In genomic region chr19:38021356-38021755, GRCh38 we compare ENCODE assay signal across 20 cellular contexts.
DNase-seq lines count a peak whose midpoint lies in the region; ATAC-seq and TF ChIP-seq lines count a peak whose summit lies in the region.
"Had no signal": no experiment of that assay in that cellular context is flagged by ENCODE, and none has a peak within 500 bp of the region (broad histone marks: within the 10 kb centered on the region; RNA-seq: fewer than 3 reads in every experiment).

No MANE protein-coding gene starts in this region.

- peaks cover 54 to 95% of the 10 kb centered on the region in 2 donors for H3K4me1 Mint-ChIP-seq in stimulated activated naive B cell treated with anti-CD40 and anti-IgM and Interleukin-4, amounts not matched to agents 10 μg/mL and 1 μg/mL and 100 μg/mL, for 72 hours
- peaks cover 2% of the 10 kb centered on the region for H3K4me1 Mint-ChIP-seq in activated T-cell treated with anti-CD3 and anti-CD28 coated beads, Interleukin-2, amount 50 U/mL, for 4 hours (ENCODE audit: low read depth)

- H3K27ac Mint-ChIP-seq in stimulated activated naive B cell treated with anti-CD40 and anti-IgM and Interleukin-4, amounts not matched to agents 10 μg/mL and 1 μg/mL and 100 μg/mL, for 72 hours: peak overlapping the region; percentile 90
- H3K27ac Mint-ChIP-seq: CD8-positive, alpha-beta T cell; T-cell had no signal

- H3K9me1 ChIP-seq in IMR-90 (ENCODE audit: insufficient read depth, low read length): peaks cover 39% of the 10 kb centered on the region

- H3K27ac ChIP-seq in IMR-90 (ENCODE audit: insufficient read depth, low read length): no peak overlapping the region; the same call in 1 of the 2 replicates
- H3K27ac ChIP-seq in trophoblast cell (ENCODE audit: low read depth, low read length): no peak overlapping the region
- H3K27ac ChIP-seq: A549, Peyer's patch, SJCRH30 had no signal

- no peak overlapping the region for H3K9ac ChIP-seq in IMR-90 (ENCODE audit: low read depth, low read length)
- H3K9ac ChIP-seq in trophoblast cell (ENCODE audit: low read length): no peak overlapping the region

- no peak for TF ChIP-seq POLR2A in IMR-90 (IDR thresholded peaks at IDR 0.05; ENCODE audit: low read depth, low read length)

- H2BK5ac ChIP-seq in IMR-90 (ENCODE audit: low read depth, low read length, poor library complexity, severe bottlenecking) (peak overlapping the region; percentile 41), trophoblast cell (ENCODE audit: low read depth, low read length, poor library complexity) (no peak overlapping the region)

- H3K4me3 Mint-ChIP-seq in stimulated activated naive B cell treated with anti-CD40 and anti-IgM and Interleukin-4, amounts not matched to agents 10 μg/mL and 1 μg/mL and 100 μg/mL, for 72 hours: peak overlapping the region in 1 of 2 donors; percentile 50
- no peak overlapping the region for H3K4me3 Mint-ChIP-seq in activated T-cell treated with anti-CD3 and anti-CD28 coated beads, Interleukin-2, amount 50 U/mL, for 4 hours
- H3K4me3 Mint-ChIP-seq: CD8-positive, alpha-beta T cell; H9; T-cell had no signal

- H3K36me3 Mint-ChIP-seq in stimulated activated naive B cell treated with anti-CD40 and anti-IgM and Interleukin-4, amounts not matched to agents 10 μg/mL and 1 μg/mL and 100 μg/mL, for 72 hours: peaks cover 26 to 40% of the 10 kb centered on the region in 2 donors
- peaks cover 2% of the 10 kb centered on the region for H3K36me3 Mint-ChIP-seq in activated T-cell treated with anti-CD3 and anti-CD28 coated beads, Interleukin-2, amount 50 U/mL, for 4 hours (ENCODE audit: insufficient read depth)
- H3K36me3 Mint-ChIP-seq: CD8-positive, alpha-beta T cell had no signal

- no peak for TF ChIP-seq RAD21 in IMR-90 (IDR thresholded peaks at IDR 0.05; ENCODE audit: low read length)

- no peak overlapping the region for H3K56ac ChIP-seq in IMR-90 (ENCODE audit: extremely low read depth, insufficient read depth, low read length)

- H3K79me1 ChIP-seq in IMR-90 (ENCODE audit: low read depth in 1 of 2, low read length in 2 of 2) (peaks cover 41 to 94% of the 10 kb centered on the region in 2 experiments), trophoblast cell (ENCODE audit: low read length) (peaks cover 6% of the 10 kb centered on the region)

- H3K14ac ChIP-seq in IMR-90 (replicated peaks; ENCODE audit: low read depth, low read length) (peak overlapping the region; percentile 83), trophoblast cell (ENCODE audit: low read length) (no peak overlapping the region)

- no peak for TF ChIP-seq CTCF in IMR-90 (conservative IDR thresholded peaks at IDR 0.05; ENCODE audit: low read depth, low read length)
- no peak for TF ChIP-seq CTCF in foreskin fibroblast (IDR thresholded peaks at IDR 0.05; ENCODE audit: low read depth, low read length)

- H4K91ac ChIP-seq in IMR-90 (ENCODE audit: insufficient read depth, low read depth, low read length) (no peak overlapping the region), trophoblast cell (ENCODE audit: low read depth, low read length) (no peak overlapping the region)

- H2AK5ac ChIP-seq in IMR-90 (ENCODE audit: low read depth, low read length) (peak overlapping the region; percentile 36), trophoblast cell (ENCODE audit: low read length) (no peak overlapping the region)

- H2AFZ ChIP-seq in IMR-90 (replicated peaks; ENCODE audit: low read length, poor library complexity) (peak overlapping the region; percentile 18), trophoblast cell (ENCODE audit: insufficient read depth, low read length, poor library complexity) (no peak overlapping the region)

- H3K36me3 ChIP-seq in IMR-90 (ENCODE audit: control insufficient read depth, insufficient read depth, low read length) (no peaks in the 10 kb centered on the region), trophoblast cell (ENCODE audit: control insufficient read depth in 1 of 2, insufficient read depth in 2 of 2, low read length in 2 of 2) (no peaks in the 10 kb centered on the region)
- H3K36me3 ChIP-seq: Peyer's patch, SJCRH30 had no signal

- in situ Hi-C loops in IMR-90 (cut with MboI; ENCODE audit: low sequenced_read_pairs): no loop called here

- H3K79me2 ChIP-seq in trophoblast cell (ENCODE audit: control insufficient read depth, insufficient read depth, low read length, poor library complexity): peaks cover 1% of the 10 kb centered on the region

- H2BK12ac ChIP-seq in trophoblast cell (ENCODE audit: low read length): no peak overlapping the region

- H3K4me2 ChIP-seq in IMR-90 (ENCODE audit: low read depth, low read length) (no peak overlapping the region), trophoblast cell (ENCODE audit: low read length) (no peak overlapping the region)
- H3K4me2 ChIP-seq: A549 had no signal

- H2BK15ac ChIP-seq in IMR-90 (ENCODE audit: low read depth, low read length): no peak overlapping the region

- CTCF ChIA-PET in IMR-90 (lab: Yijun Ruan, JAX): interaction anchor here (0.5 kb wide), 1 partner anchor 46 kb away, joined by 5 read pairs; no protein-coding TSS in a partner anchor

- peak; percentile 40; the same call in 1 of the 2 replicates for ATAC-seq in IMR-90 (ENCODE audit: low read depth)
- ATAC-seq in stimulated activated naive B cell treated with anti-CD40 and anti-IgM and Interleukin-4, amounts not matched to agents 10 μg/mL and 1 μg/mL and 100 μg/mL, for 72 hours (replicated peaks): no peak
- no peak for ATAC-seq in activated T-cell treated with anti-CD3 and anti-CD28 coated beads, Interleukin-2, amount 50 U/mL, for 4 hours
- ATAC-seq: A549; CD8-positive, alpha-beta T cell; T-cell had no signal

- POLR2A ChIA-PET in IMR-90 (lab: Charles Lee; ENCODE audit: unreplicated experiment): no interaction called here

- no peak overlapping the region for H4K12ac ChIP-seq in trophoblast cell (ENCODE audit: low read depth, low read length)

- H3K23ac ChIP-seq in IMR-90 (ENCODE audit: low read depth, low read length) (no peak overlapping the region), trophoblast cell (ENCODE audit: low read length) (no peak overlapping the region)

- H4K8ac ChIP-seq in IMR-90 (ENCODE audit: low read depth in 2 of 2, low read length in 2 of 2) (no peak overlapping the region), trophoblast cell (ENCODE audit: low read depth, low read length) (no peak overlapping the region)

- H3K4ac ChIP-seq in IMR-90 (ENCODE audit: low read depth, low read length) (peak overlapping the region; percentile 46; the same call in 1 of the 2 replicates), trophoblast cell (ENCODE audit: low read depth, low read length) (no peak overlapping the region)

- no peaks in the 10 kb centered on the region for H3K9me3 Mint-ChIP-seq in stimulated activated naive B cell treated with anti-CD40 and anti-IgM and Interleukin-4, amounts not matched to agents 10 μg/mL and 1 μg/mL and 100 μg/mL, for 72 hours
- no peaks in the 10 kb centered on the region for H3K9me3 Mint-ChIP-seq in activated T-cell treated with anti-CD3 and anti-CD28 coated beads, Interleukin-2, amount 50 U/mL, for 4 hours
- H3K9me3 Mint-ChIP-seq: CD8-positive, alpha-beta T cell; H9; T-cell had no signal

- DNase-seq in EH (ENCODE audit: low read depth) (peak; percentile 65), IMR-90 (peak; percentile 54), foreskin fibroblast (peak; percentile 25 to 48), trophoblast cell (no peak)
- DNase-seq in stimulated activated naive B cell treated with anti-CD40 and anti-IgM and Interleukin-4, amounts not matched to agents 10 μg/mL and 1 μg/mL and 100 μg/mL, for 72 hours: no peak
- no peak for DNase-seq in activated T-cell treated with anti-CD3 and anti-CD28 coated beads, Interleukin-2, amount 50 U/mL, for 4 hours
- no peak for DNase-seq in activated T-cell treated with anti-CD3 and anti-CD28 coated beads, Interleukin-2, amount 50 U/mL, for 48 hours
- DNase-seq: CD8-positive, alpha-beta T cell; GF-D8; H9; KG1; NCI-H1105; NCI-H2081; NCI-H2171 treated with DMSO at 0.1 percent for 48 hours; NCI-H524 treated with DMSO at 0.1 percent for 48 hours; NCI-H82; Peyer's patch; SJCRH30; T-cell had no signal

- H2BK120ac ChIP-seq in IMR-90 (ENCODE audit: low read depth, low read length) (peak overlapping the region; percentile 32; the same call in 1 of the 2 replicates), trophoblast cell (ENCODE audit: insufficient read depth, low read length, poor library complexity) (no peak overlapping the region)

- no peak overlapping the region for H2BK20ac ChIP-seq in IMR-90 (ENCODE audit: low read depth, low read length)

- no CpG with 5 or more reads among the region's 1 CpG for WGBS in IMR-90 (ENCODE audit: extremely low coverage in 2 of 2, insufficient read length in 1 of 2), 2 experiments
- no CpG with 5 or more reads among the region's 1 CpG for WGBS in trophoblast cell (ENCODE audit: extremely low coverage, insufficient coverage, insufficient read length)

- H3K18ac ChIP-seq in IMR-90 (ENCODE audit: low read depth, low read length) (no peak overlapping the region), trophoblast cell (ENCODE audit: low read length) (no peak overlapping the region)

- H3K4me1 ChIP-seq in IMR-90 (ENCODE audit: control insufficient read depth, insufficient read depth, low read length) (peaks cover 7% of the 10 kb centered on the region; the same call in 1 of the 2 replicates), trophoblast cell (ENCODE audit: control insufficient read depth in 1 of 2, insufficient read depth in 2 of 2, low read length in 2 of 2) (peaks cover 13 to 19% of the 10 kb centered on the region in 2 experiments)
- H3K4me1 ChIP-seq: SJCRH30 had no signal

- H3K27me3 Mint-ChIP-seq in stimulated activated naive B cell treated with anti-CD40 and anti-IgM and Interleukin-4, amounts not matched to agents 10 μg/mL and 1 μg/mL and 100 μg/mL, for 72 hours: no peaks in the 10 kb centered on the region
- no peaks in the 10 kb centered on the region for H3K27me3 Mint-ChIP-seq in activated T-cell treated with anti-CD3 and anti-CD28 coated beads, Interleukin-2, amount 50 U/mL, for 4 hours (ENCODE audit: low read depth)
- H3K27me3 Mint-ChIP-seq: T-cell had no signal

- H3K9me3 ChIP-seq in IMR-90 (ENCODE audit: control insufficient read depth, insufficient read depth, low read length): no peaks in the 10 kb centered on the region
- peaks cover 2% of the 10 kb centered on the region for H3K9me3 ChIP-seq in trophoblast cell (ENCODE audit: insufficient read depth, low read depth, low read length)
- H3K9me3 ChIP-seq: A549, Peyer's patch, SJCRH30 had no signal

- H2AK9ac ChIP-seq in IMR-90 (replicated peaks; ENCODE audit: low read depth, low read length, poor library complexity): peak overlapping the region; percentile 5

- dilution Hi-C loops in IMR-90 (cut with HindIII; ENCODE audit: low sequenced_read_pairs, unreplicated experiment): no loop called here

- no TSS peak for BruUV-seq in IMR-90 (replicated peaks; lab: Mats Ljungman, UMichigan)

- no peak overlapping the region for H3K4me3 ChIP-seq in IMR-90 (ENCODE audit: insufficient read depth, low read depth, low read length)
- no peak overlapping the region for H3K4me3 ChIP-seq in foreskin fibroblast (ENCODE audit: low read depth in 1 of 2, low read length in 2 of 2)
- no peak overlapping the region for H3K4me3 ChIP-seq in trophoblast cell (ENCODE audit: low read depth, low read length)
- H3K4me3 ChIP-seq: A549, Peyer's patch, SJCRH30 had no signal

- intact Hi-C loops in IMR-90 (cut with micrococcal nuclease): no loop called here

- H3K27me3 ChIP-seq in IMR-90 (ENCODE audit: control insufficient read depth, insufficient read depth, low read length): no peaks in the 10 kb centered on the region
- no peaks in the 10 kb centered on the region for H3K27me3 ChIP-seq in trophoblast cell (ENCODE audit: insufficient read depth, low read length)
- H3K27me3 ChIP-seq: Peyer's patch, SJCRH30 had no signal

- H4K5ac ChIP-seq in IMR-90 (ENCODE audit: low read depth, low read length): no peak overlapping the region

- peaks cover 3% of the 10 kb centered on the region; the same call in 1 of the 2 replicates for H4K20me1 ChIP-seq in IMR-90 (ENCODE audit: insufficient read depth, low read length)

Comparison
In these comparisons a context has a peak if more than half of its experiments do, and no peak if none do; other contexts are left out.
1. DNase-seq: peak in EH (single experiment), IMR-90 (single experiment) and foreskin fibroblast (2 of 2); none in stimulated activated naive B cell treated with anti-CD40 and anti-IgM and Interleukin-4, amounts not matched to agents 10 μg/mL and 1 μg/mL and 100 μg/mL, for 72 hours (single experiment), activated T-cell treated with anti-CD3 and anti-CD28 coated beads, Interleukin-2, amount 50 U/mL, for 4 hours (single experiment), activated T-cell treated with anti-CD3 and anti-CD28 coated beads, Interleukin-2, amount 50 U/mL, for 48 hours (0 of 2) and trophoblast cell (0 of 2).